9 cellular contexts compared by ENCODE assay signal in genomic region chr17:16351831-16352230, GRCh38. TPM values are rescaled to one million over a fixed set of nuclear protein-coding genes. Genes with fewer than 3 reads are reported as not detected.
DNase-seq lines count a peak whose midpoint lies in the region; ATAC-seq and TF ChIP-seq lines count a peak whose summit lies in the region.
"Had no signal": no experiment of that assay in that cellular context is flagged by ENCODE, and none has a peak within 500 bp of the region (broad histone marks: within the 10 kb centered on the region; RNA-seq: fewer than 3 reads in every experiment).

No MANE protein-coding gene starts in this region.

- DNase-seq in activated T-cell treated with anti-CD3 and anti-CD28 coated beads, Interleukin-2, amount 50 U/mL, for 4 hours = no peak
- DNase-seq in activated T-cell treated with anti-CD3 and anti-CD28 coated beads, Interleukin-2, amount 50 U/mL, for 1 hour = no peak
- no peak for DNase-seq in activated T-helper 2 cell treated with anti-CD3 and anti-CD28 coated beads, Interferon-gamma antibody, Interleukin-2, Interleukin-4, amounts not matched to agents 10 μg/mL and 5 μg/mL and 100 μg/mL, durations not matched to agents 14 hours and 24 hours and 36 hours (ENCODE audit: low spot score)
- DNase-seq in iris pigment epithelial cell (ENCODE audit: low read depth) = peak; percentile 77
- no peak for DNase-seq in tibial nerve (ENCODE audit: low spot score in 2 of 2)
- no peak for DNase-seq in mucosa of gallbladder (ENCODE audit: low spot score)
- DNase-seq: GF-D8 had no signal

- TF ChIP-seq EP300 in tibial nerve (IDR thresholded peaks at IDR 0.05) = no peak

- intact Hi-C loops in activated T-helper 2 cell treated with anti-CD3 and anti-CD28 coated beads, Interferon-gamma antibody, Interleukin-2, Interleukin-4, amounts not matched to agents 10 μg/mL and 5 μg/mL and 100 μg/mL, durations not matched to agents 14 hours and 24 hours and 36 hours (cut with micrococcal nuclease) = loop anchor here (2.0 to 10.0 kb wide), 2 partner anchors 65 to 137 kb away; partner anchors contain the start of genes NCOR1 and PIGL

- peaks cover 18% of the 10 kb centered on the region for H3K4me1 Mint-ChIP-seq in activated T-cell treated with anti-CD3 and anti-CD28 coated beads, Interleukin-2, amount 50 U/mL, for 4 hours (ENCODE audit: low read depth)
- peaks cover 17% of the 10 kb centered on the region for H3K4me1 Mint-ChIP-seq in activated T-helper 2 cell treated with anti-CD3 and anti-CD28 coated beads, Interferon-gamma antibody, Interleukin-2, Interleukin-4, amounts not matched to agents 10 μg/mL and 5 μg/mL and 100 μg/mL, durations not matched to agents 14 hours and 24 hours and 36 hours (ENCODE audit: low read depth)

- ATAC-seq in activated T-cell treated with anti-CD3 and anti-CD28 coated beads, Interleukin-2, amount 50 U/mL, for 4 hours = no peak
- ATAC-seq in GM18505 (IDR thresholded peaks at IDR 0.05; ENCODE audit: unreplicated experiment) (no peak), GM21737 (IDR thresholded peaks at IDR 0.05; ENCODE audit: unreplicated experiment) (no peak)

- H3K9me3 ChIP-seq in tibial nerve = no peaks in the 10 kb centered on the region

- no peak overlapping the region for H3K27ac Mint-ChIP-seq in activated T-helper 2 cell treated with anti-CD3 and anti-CD28 coated beads, Interferon-gamma antibody, Interleukin-2, Interleukin-4, amounts not matched to agents 10 μg/mL and 5 μg/mL and 100 μg/mL, durations not matched to agents 14 hours and 24 hours and 36 hours

- TF ChIP-seq POLR2A in tibial nerve (IDR thresholded peaks at IDR 0.05) = no peak
- no peak for TF ChIP-seq POLR2A in GM18505 (IDR thresholded peaks at IDR 0.05; ENCODE audit: borderline replicate concordance, extremely low read depth, insufficient read depth, insufficient read length)

- peaks cover 0 to 18% (median 0%) of the 10 kb centered on the region in 3 donors for H3K36me3 ChIP-seq in tibial nerve

- no peak overlapping the region for H3K27ac ChIP-seq in tibial nerve

- H3K36me3 Mint-ChIP-seq in activated T-cell treated with anti-CD3 and anti-CD28 coated beads, Interleukin-2, amount 50 U/mL, for 4 hours (ENCODE audit: insufficient read depth) = peaks cover 8% of the 10 kb centered on the region
- H3K36me3 Mint-ChIP-seq in activated T-helper 2 cell treated with anti-CD3 and anti-CD28 coated beads, Interferon-gamma antibody, Interleukin-2, Interleukin-4, amounts not matched to agents 10 μg/mL and 5 μg/mL and 100 μg/mL, durations not matched to agents 14 hours and 24 hours and 36 hours (ENCODE audit: low read depth) = peaks cover 24% of the 10 kb centered on the region

- no peaks in the 10 kb centered on the region for H3K27me3 Mint-ChIP-seq in activated T-cell treated with anti-CD3 and anti-CD28 coated beads, Interleukin-2, amount 50 U/mL, for 4 hours (ENCODE audit: low read depth)
- peaks cover 9% of the 10 kb centered on the region for H3K27me3 Mint-ChIP-seq in activated T-helper 2 cell treated with anti-CD3 and anti-CD28 coated beads, Interferon-gamma antibody, Interleukin-2, Interleukin-4, amounts not matched to agents 10 μg/mL and 5 μg/mL and 100 μg/mL, durations not matched to agents 14 hours and 24 hours and 36 hours (ENCODE audit: low read depth)

- H3K9me3 Mint-ChIP-seq in activated T-cell treated with anti-CD3 and anti-CD28 coated beads, Interleukin-2, amount 50 U/mL, for 4 hours = no peaks in the 10 kb centered on the region
- no peaks in the 10 kb centered on the region for H3K9me3 Mint-ChIP-seq in activated T-helper 2 cell treated with anti-CD3 and anti-CD28 coated beads, Interferon-gamma antibody, Interleukin-2, Interleukin-4, amounts not matched to agents 10 μg/mL and 5 μg/mL and 100 μg/mL, durations not matched to agents 14 hours and 24 hours and 36 hours

- H3K27me3 ChIP-seq in tibial nerve = peaks cover 0 to 33% of the 10 kb centered on the region in 2 donors

- H3K4me1 ChIP-seq in tibial nerve = peaks cover 0 to 14% (median 0%) of the 10 kb centered on the region in 4 donors

- peak overlapping the region in 3 of 4 donors; percentile 49 to 68 (median 58) for H3K4me3 ChIP-seq in tibial nerve

- WGBS in tibial nerve, 2 donors = 48 to 53% methylated on average over 10 of the region's 10 CpGs

- H3K4me3 Mint-ChIP-seq in activated T-cell treated with anti-CD3 and anti-CD28 coated beads, Interleukin-2, amount 50 U/mL, for 4 hours = peak overlapping the region; percentile 96
- peak overlapping the region; percentile 97 for H3K4me3 Mint-ChIP-seq in activated T-helper 2 cell treated with anti-CD3 and anti-CD28 coated beads, Interferon-gamma antibody, Interleukin-2, Interleukin-4, amounts not matched to agents 10 μg/mL and 5 μg/mL and 100 μg/mL, durations not matched to agents 14 hours and 24 hours and 36 hours (ENCODE audit: low read depth)

- TF ChIP-seq CTCF in tibial nerve (IDR thresholded peaks at IDR 0.05) = no peak

RNA-seq across cellular contexts. Expression of gene CENPV, which starts 1.4 kb away (rescaled TPM):
- 100 to 1,000 TPM in 2 of 3 donors, 10 to 100 TPM in 1; 78.4 to 122 (median 103) TPM for total RNA-seq in activated T-cell treated with anti-CD3 and anti-CD28 coated beads, Interleukin-2, amount 50 U/mL, for 4 hours
- 65.8 and 69.9 TPM in 2 replicates for total RNA-seq in activated T-helper 2 cell treated with anti-CD3 and anti-CD28 coated beads, Interferon-gamma antibody, Interleukin-2, Interleukin-4, amounts not matched to agents 10 μg/mL and 5 μg/mL and 100 μg/mL, durations not matched to agents 14 hours and 24 hours and 36 hours
- total RNA-seq in tibial nerve (10 to 100 TPM in 3 of 4 donors, 1 to 10 TPM in 1; 8.5 to 23.1 (median 12.8) TPM), mucosa of gallbladder (37.8 TPM)

RNA-seq across cellular contexts. Expression of gene UBB, which starts 29.1 kb away (rescaled TPM):
- 1,000 to 10,000 TPM; 1,915 to 2,057 (median 1,991) TPM for total RNA-seq in activated T-cell treated with anti-CD3 and anti-CD28 coated beads, Interleukin-2, amount 50 U/mL, for 4 hours
- 1,784 and 1,798 TPM in 2 replicates for total RNA-seq in activated T-helper 2 cell treated with anti-CD3 and anti-CD28 coated beads, Interferon-gamma antibody, Interleukin-2, Interleukin-4, amounts not matched to agents 10 μg/mL and 5 μg/mL and 100 μg/mL, durations not matched to agents 14 hours and 24 hours and 36 hours
- 100 to 1,000 TPM; 435 to 666 (median 472) TPM for total RNA-seq in tibial nerve
- 2,437 TPM for total RNA-seq in mucosa of gallbladder
